Comparison of ENCODE assay signal across 11 cellular contexts in genomic region chr21:35395728-35396127, GRCh38.
DNase-seq lines count a peak whose midpoint lies in the region; FAIRE-seq and TF ChIP-seq lines count a peak whose summit lies in the region.
"Had no signal": no experiment of that assay in that cellular context is flagged by ENCODE, and none has a peak within 500 bp of the region (broad histone marks: within the 10 kb centered on the region; RNA-seq: fewer than 3 reads in every experiment).

No MANE protein-coding gene starts in this region.

- DNase-seq in HCEC 1CT: peak; percentile 68
- peak; percentile 57 for DNase-seq in NCI-H226
- no peak for DNase-seq in progenitor cell of endocrine pancreas (ENCODE audit: low spot score, unreplicated experiment)
- no peak for DNase-seq in colonic mucosa
- DNase-seq in small intestine: no peak
- DNase-seq in activated T-cell treated with anti-CD3 and anti-CD28 coated beads for 4 hours: no peak
- DNase-seq: activated CD4-positive, alpha-beta memory T cell treated with anti-CD3 and anti-CD28 coated beads, Interleukin-2, amount 10 ng/mL, durations not matched to agents 7 days and 5 days; activated naive CD4-positive, alpha-beta T cell; cerebellar nuclear complex; right lobe of liver had no signal

- H3K27ac Mint-ChIP-seq in dendritic cell treated with granulocyte-macrophage colony-stimulating factor and Interleukin-4, amounts not matched to agents 40 ng/mL and 50 ng/mL, for 4 days: peak overlapping the region; percentile 90
- H3K27ac Mint-ChIP-seq in progenitor cell of endocrine pancreas: peak overlapping the region; percentile 2
- H3K27ac Mint-ChIP-seq: activated CD4-positive, alpha-beta memory T cell treated with anti-CD3 and anti-CD28 coated beads, Interleukin-2, amount 10 ng/mL, durations not matched to agents 7 days and 5 days had no signal

- H3K27me3 Mint-ChIP-seq in dendritic cell treated with granulocyte-macrophage colony-stimulating factor and Interleukin-4, amounts not matched to agents 40 ng/mL and 50 ng/mL, for 4 days: peaks cover 5% of the 10 kb centered on the region
- peaks cover 3% of the 10 kb centered on the region for H3K27me3 Mint-ChIP-seq in progenitor cell of endocrine pancreas
- H3K27me3 Mint-ChIP-seq: activated CD4-positive, alpha-beta memory T cell treated with anti-CD3 and anti-CD28 coated beads, Interleukin-2, amount 10 ng/mL, durations not matched to agents 7 days and 5 days had no signal

- FAIRE-seq in small intestine (lab: Jason Lieb, UNC): no peak

- TF ChIP-seq CTCF in progenitor cell of endocrine pancreas (IDR thresholded peaks at IDR 0.05; ENCODE audit: unreplicated experiment): no peak
- no peak for TF ChIP-seq CTCF in colonic mucosa (IDR thresholded peaks at IDR 0.05)

- H3K27ac ChIP-seq in colonic mucosa (no peak overlapping the region), small intestine (ENCODE audit: low read depth in 1 of 2, low read length in 1 of 2) (no peak overlapping the region)
- H3K27ac ChIP-seq: right lobe of liver had no signal

- no peak overlapping the region for H3K4me3 Mint-ChIP-seq in dendritic cell treated with granulocyte-macrophage colony-stimulating factor and Interleukin-4, amounts not matched to agents 40 ng/mL and 50 ng/mL, for 4 days
- no peak overlapping the region for H3K4me3 Mint-ChIP-seq in progenitor cell of endocrine pancreas (ENCODE audit: low read depth)
- H3K4me3 Mint-ChIP-seq: activated CD4-positive, alpha-beta memory T cell treated with anti-CD3 and anti-CD28 coated beads, Interleukin-2, amount 10 ng/mL, durations not matched to agents 7 days and 5 days had no signal

- H3K27me3 ChIP-seq in colonic mucosa (no peaks in the 10 kb centered on the region), small intestine (ENCODE audit: control insufficient read depth in 2 of 2, insufficient read depth in 2 of 2, low read length in 2 of 2) (no peaks in the 10 kb centered on the region)
- H3K27me3 ChIP-seq: right lobe of liver had no signal

- H3K4me3 ChIP-seq in colonic mucosa (no peak overlapping the region), small intestine (ENCODE audit: low read depth in 1 of 2, low read length in 2 of 2) (no peak overlapping the region)
- H3K4me3 ChIP-seq: right lobe of liver had no signal

- H3K9me3 ChIP-seq in colonic mucosa: no peaks in the 10 kb centered on the region
- no peaks in the 10 kb centered on the region for H3K9me3 ChIP-seq in small intestine (ENCODE audit: control insufficient read depth, low read depth)
- H3K9me3 ChIP-seq: right lobe of liver had no signal

- WGBS in small intestine, 3 donors: 75 to 88% (median 75%) methylated on average over 1 of the region's 1 CpG

- no peaks in the 10 kb centered on the region for H3K36me3 ChIP-seq in colonic mucosa
- H3K36me3 ChIP-seq in small intestine (ENCODE audit: control insufficient read depth in 2 of 2, insufficient read depth in 2 of 2, low read length in 2 of 2): no peaks in the 10 kb centered on the region
- H3K36me3 ChIP-seq: right lobe of liver had no signal

- peaks cover 54% of the 10 kb centered on the region for H3K4me1 Mint-ChIP-seq in dendritic cell treated with granulocyte-macrophage colony-stimulating factor and Interleukin-4, amounts not matched to agents 40 ng/mL and 50 ng/mL, for 4 days (ENCODE audit: low read depth)
- H3K4me1 Mint-ChIP-seq in progenitor cell of endocrine pancreas (ENCODE audit: low read depth): peaks cover 2% of the 10 kb centered on the region

- H3K36me3 Mint-ChIP-seq in dendritic cell treated with granulocyte-macrophage colony-stimulating factor and Interleukin-4, amounts not matched to agents 40 ng/mL and 50 ng/mL, for 4 days (ENCODE audit: low read depth): no peaks in the 10 kb centered on the region
- H3K36me3 Mint-ChIP-seq in progenitor cell of endocrine pancreas (ENCODE audit: insufficient read depth): no peaks in the 10 kb centered on the region

- H3K9ac ChIP-seq in colonic mucosa (ENCODE audit: low read depth in 2 of 2, low read length in 2 of 2): no peak overlapping the region

- intact Hi-C loops in dendritic cell treated with granulocyte-macrophage colony-stimulating factor and Interleukin-4, amounts not matched to agents 40 ng/mL and 50 ng/mL, for 4 days (cut with micrococcal nuclease): loop anchor here (5.0 kb wide), 1 partner anchor 503 kb away; no protein-coding TSS in a partner anchor
- intact Hi-C loops in colonic mucosa (cut with DNase I): no loop called here

- no peaks in the 10 kb centered on the region for H3K9me3 Mint-ChIP-seq in dendritic cell treated with granulocyte-macrophage colony-stimulating factor and Interleukin-4, amounts not matched to agents 40 ng/mL and 50 ng/mL, for 4 days
- no peaks in the 10 kb centered on the region for H3K9me3 Mint-ChIP-seq in progenitor cell of endocrine pancreas (ENCODE audit: low read depth)
- H3K9me3 Mint-ChIP-seq: activated CD4-positive, alpha-beta memory T cell treated with anti-CD3 and anti-CD28 coated beads, Interleukin-2, amount 10 ng/mL, durations not matched to agents 7 days and 5 days had no signal

- H3K4me1 ChIP-seq in colonic mucosa (no peaks in the 10 kb centered on the region), small intestine (ENCODE audit: control insufficient read depth in 2 of 2, insufficient read depth in 1 of 2, low read depth in 1 of 2, low read length in 1 of 2) (no peaks in the 10 kb centered on the region)
- H3K4me1 ChIP-seq: right lobe of liver had no signal

Comparison
In these comparisons a context has a peak if more than half of its experiments do, and no peak if none do; other contexts are left out.
1. DNase-seq: peak in HCEC 1CT (single experiment) and NCI-H226 (single experiment); none in progenitor cell of endocrine pancreas (single experiment), colonic mucosa (single experiment), small intestine (single experiment) and activated T-cell treated with anti-CD3 and anti-CD28 coated beads for 4 hours (single experiment).